In the genomic region with DNA sequence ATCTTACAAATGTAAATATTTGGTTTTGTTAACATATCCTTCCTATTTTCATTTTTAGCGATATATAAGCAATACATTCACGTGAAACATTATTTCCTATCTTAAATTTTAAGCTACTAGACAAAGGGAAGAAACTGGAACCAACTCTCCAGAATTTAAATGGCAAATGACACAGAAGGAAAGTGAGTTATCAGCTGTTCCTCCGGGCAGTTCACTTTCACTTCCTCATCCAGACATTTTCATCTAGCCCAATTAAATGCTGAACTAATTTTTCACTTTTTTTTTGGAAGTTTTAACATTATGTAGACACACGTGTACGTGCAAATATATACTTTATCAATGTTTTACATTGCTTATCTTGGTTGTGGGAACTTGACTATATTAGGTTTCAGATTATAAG, we compare ENCODE assay signal across 1 cellular context.
TF ChIP-seq lines count a peak whose summit lies in the region.

No MANE protein-coding gene starts in this region.

TF ChIP-seq in GM12878, 131 proteins besides CTCF, POLR2A, EP300 and RAD21 (continued from another document and continues in another):
- TF ChIP-seq HCFC1 (IDR thresholded peaks at IDR 0.05; ENCODE audit: low read length) = no peak
- TF ChIP-seq MEF2A (IDR thresholded peaks at IDR 0.05; ENCODE audit: insufficient read depth, low read depth, low read length) = 0 out of 2 replicates have a peak, but pooled peaks have one; percentile 10
- no peak for TF ChIP-seq ZNF24 (IDR thresholded peaks at IDR 0.05)
- no peak for TF ChIP-seq CBX5 (IDR thresholded peaks at IDR 0.05; ENCODE audit: low read depth)
- TF ChIP-seq, protein P1, sequence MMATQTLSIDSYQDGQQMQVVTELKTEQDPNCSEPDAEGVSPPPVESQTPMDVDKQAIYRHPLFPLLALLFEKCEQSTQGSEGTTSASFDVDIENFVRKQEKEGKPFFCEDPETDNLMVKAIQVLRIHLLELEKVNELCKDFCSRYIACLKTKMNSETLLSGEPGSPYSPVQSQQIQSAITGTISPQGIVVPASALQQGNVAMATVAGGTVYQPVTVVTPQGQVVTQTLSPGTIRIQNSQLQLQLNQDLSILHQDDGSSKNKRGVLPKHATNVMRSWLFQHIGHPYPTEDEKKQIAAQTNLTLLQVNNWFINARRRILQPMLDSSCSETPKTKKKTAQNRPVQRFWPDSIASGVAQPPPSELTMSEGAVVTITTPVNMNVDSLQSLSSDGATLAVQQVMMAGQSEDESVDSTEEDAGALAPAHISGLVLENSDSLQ (IDR thresholded peaks at IDR 0.05) = no peak
- no peak for TF ChIP-seq ESRRA (IDR thresholded peaks at IDR 0.05; ENCODE audit: low read length)
- no peak for TF ChIP-seq CBFB (IDR thresholded peaks at IDR 0.05; ENCODE audit: low read depth)
- TF ChIP-seq TBL1XR1 (IDR thresholded peaks at IDR 0.05; ENCODE audit: low read depth, low read length) = no peak
- TF ChIP-seq BMI1 (IDR thresholded peaks at IDR 0.05; ENCODE audit: borderline replicate concordance) = peak; percentile 51; the same call in 1 of the 2 replicates
- TF ChIP-seq, protein P2, sequence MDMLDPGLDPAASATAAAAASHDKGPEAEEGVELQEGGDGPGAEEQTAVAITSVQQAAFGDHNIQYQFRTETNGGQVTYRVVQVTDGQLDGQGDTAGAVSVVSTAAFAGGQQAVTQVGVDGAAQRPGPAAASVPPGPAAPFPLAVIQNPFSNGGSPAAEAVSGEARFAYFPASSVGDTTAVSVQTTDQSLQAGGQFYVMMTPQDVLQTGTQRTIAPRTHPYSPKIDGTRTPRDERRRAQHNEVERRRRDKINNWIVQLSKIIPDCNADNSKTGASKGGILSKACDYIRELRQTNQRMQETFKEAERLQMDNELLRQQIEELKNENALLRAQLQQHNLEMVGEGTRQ (IDR thresholded peaks at IDR 0.05; ENCODE audit: borderline replicate concordance, low read depth, low read length) = no peak
- TF ChIP-seq, protein P3, sequence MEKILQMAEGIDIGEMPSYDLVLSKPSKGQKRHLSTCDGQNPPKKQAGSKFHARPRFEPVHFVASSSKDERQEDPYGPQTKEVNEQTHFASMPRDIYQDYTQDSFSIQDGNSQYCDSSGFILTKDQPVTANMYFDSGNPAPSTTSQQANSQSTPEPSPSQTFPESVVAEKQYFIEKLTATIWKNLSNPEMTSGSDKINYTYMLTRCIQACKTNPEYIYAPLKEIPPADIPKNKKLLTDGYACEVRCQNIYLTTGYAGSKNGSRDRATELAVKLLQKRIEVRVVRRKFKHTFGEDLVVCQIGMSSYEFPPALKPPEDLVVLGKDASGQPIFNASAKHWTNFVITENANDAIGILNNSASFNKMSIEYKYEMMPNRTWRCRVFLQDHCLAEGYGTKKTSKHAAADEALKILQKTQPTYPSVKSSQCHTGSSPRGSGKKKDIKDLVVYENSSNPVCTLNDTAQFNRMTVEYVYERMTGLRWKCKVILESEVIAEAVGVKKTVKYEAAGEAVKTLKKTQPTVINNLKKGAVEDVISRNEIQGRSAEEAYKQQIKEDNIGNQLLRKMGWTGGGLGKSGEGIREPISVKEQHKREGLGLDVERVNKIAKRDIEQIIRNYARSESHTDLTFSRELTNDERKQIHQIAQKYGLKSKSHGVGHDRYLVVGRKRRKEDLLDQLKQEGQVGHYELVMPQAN (conservative IDR thresholded peaks at IDR 0.05) = 0 out of 2 replicates have a peak, but pooled peaks have one; percentile 23
- no peak for TF ChIP-seq RBBP5 (conservative IDR thresholded peaks at IDR 0.05)
- TF ChIP-seq RELA (IDR thresholded peaks at IDR 0.05; ENCODE audit: borderline replicate concordance, partially characterized antibody) = no peak
- peak; percentile 95 for TF ChIP-seq DPF2 (IDR thresholded peaks at IDR 0.05)
- no peak for TF ChIP-seq ATF7 (IDR thresholded peaks at IDR 0.05; ENCODE audit: low read depth)
- TF ChIP-seq, protein P4, sequence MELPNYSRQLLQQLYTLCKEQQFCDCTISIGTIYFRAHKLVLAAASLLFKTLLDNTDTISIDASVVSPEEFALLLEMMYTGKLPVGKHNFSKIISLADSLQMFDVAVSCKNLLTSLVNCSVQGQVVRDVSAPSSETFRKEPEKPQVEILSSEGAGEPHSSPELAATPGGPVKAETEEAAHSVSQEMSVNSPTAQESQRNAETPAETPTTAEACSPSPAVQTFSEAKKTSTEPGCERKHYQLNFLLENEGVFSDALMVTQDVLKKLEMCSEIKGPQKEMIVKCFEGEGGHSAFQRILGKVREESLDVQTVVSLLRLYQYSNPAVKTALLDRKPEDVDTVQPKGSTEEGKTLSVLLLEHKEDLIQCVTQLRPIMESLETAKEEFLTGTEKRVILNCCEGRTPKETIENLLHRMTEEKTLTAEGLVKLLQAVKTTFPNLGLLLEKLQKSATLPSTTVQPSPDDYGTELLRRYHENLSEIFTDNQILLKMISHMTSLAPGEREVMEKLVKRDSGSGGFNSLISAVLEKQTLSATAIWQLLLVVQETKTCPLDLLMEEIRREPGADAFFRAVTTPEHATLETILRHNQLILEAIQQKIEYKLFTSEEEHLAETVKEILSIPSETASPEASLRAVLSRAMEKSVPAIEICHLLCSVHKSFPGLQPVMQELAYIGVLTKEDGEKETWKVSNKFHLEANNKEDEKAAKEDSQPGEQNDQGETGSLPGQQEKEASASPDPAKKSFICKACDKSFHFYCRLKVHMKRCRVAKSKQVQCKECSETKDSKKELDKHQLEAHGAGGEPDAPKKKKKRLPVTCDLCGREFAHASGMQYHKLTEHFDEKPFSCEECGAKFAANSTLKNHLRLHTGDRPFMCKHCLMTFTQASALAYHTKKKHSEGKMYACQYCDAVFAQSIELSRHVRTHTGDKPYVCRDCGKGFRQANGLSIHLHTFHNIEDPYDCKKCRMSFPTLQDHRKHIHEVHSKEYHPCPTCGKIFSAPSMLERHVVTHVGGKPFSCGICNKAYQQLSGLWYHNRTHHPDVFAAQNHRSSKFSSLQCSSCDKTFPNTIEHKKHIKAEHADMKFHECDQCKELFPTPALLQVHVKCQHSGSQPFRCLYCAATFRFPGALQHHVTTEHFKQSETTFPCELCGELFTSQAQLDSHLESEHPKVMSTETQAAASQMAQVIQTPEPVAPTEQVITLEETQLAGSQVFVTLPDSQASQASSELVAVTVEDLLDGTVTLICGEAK (IDR thresholded peaks at IDR 0.05; ENCODE audit: borderline replicate concordance) = no peak
- 0 out of 2 replicates have a peak, but pooled peaks have one; percentile 22 for TF ChIP-seq GABPA (IDR thresholded peaks at IDR 0.05; ENCODE audit: low read depth)
- peak; percentile 94 for TF ChIP-seq BCL11A (IDR thresholded peaks at IDR 0.05; ENCODE audit: low read depth, low read length)
- TF ChIP-seq, protein P5, sequence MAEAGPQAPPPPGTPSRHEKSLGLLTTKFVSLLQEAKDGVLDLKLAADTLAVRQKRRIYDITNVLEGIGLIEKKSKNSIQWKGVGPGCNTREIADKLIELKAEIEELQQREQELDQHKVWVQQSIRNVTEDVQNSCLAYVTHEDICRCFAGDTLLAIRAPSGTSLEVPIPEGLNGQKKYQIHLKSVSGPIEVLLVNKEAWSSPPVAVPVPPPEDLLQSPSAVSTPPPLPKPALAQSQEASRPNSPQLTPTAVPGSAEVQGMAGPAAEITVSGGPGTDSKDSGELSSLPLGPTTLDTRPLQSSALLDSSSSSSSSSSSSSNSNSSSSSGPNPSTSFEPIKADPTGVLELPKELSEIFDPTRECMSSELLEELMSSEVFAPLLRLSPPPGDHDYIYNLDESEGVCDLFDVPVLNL (IDR thresholded peaks at IDR 0.05; ENCODE audit: low read depth, low read length) = no peak
- peak; percentile 88 to 91 for TF ChIP-seq IKZF2 (IDR thresholded peaks at IDR 0.05)
- TF ChIP-seq IKZF1 (conservative IDR thresholded peaks at IDR 0.05) = peak; percentile 83
- TF ChIP-seq, protein P6, sequence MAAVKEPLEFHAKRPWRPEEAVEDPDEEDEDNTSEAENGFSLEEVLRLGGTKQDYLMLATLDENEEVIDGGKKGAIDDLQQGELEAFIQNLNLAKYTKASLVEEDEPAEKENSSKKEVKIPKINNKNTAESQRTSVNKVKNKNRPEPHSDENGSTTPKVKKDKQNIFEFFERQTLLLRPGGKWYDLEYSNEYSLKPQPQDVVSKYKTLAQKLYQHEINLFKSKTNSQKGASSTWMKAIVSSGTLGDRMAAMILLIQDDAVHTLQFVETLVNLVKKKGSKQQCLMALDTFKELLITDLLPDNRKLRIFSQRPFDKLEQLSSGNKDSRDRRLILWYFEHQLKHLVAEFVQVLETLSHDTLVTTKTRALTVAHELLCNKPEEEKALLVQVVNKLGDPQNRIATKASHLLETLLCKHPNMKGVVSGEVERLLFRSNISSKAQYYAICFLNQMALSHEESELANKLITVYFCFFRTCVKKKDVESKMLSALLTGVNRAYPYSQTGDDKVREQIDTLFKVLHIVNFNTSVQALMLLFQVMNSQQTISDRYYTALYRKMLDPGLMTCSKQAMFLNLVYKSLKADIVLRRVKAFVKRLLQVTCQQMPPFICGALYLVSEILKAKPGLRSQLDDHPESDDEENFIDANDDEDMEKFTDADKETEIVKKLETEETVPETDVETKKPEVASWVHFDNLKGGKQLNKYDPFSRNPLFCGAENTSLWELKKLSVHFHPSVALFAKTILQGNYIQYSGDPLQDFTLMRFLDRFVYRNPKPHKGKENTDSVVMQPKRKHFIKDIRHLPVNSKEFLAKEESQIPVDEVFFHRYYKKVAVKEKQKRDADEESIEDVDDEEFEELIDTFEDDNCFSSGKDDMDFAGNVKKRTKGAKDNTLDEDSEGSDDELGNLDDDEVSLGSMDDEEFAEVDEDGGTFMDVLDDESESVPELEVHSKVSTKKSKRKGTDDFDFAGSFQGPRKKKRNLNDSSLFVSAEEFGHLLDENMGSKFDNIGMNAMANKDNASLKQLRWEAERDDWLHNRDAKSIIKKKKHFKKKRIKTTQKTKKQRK (IDR thresholded peaks at IDR 0.05; ENCODE audit: low read depth, low read length) = no peak
- TF ChIP-seq, protein P7, sequence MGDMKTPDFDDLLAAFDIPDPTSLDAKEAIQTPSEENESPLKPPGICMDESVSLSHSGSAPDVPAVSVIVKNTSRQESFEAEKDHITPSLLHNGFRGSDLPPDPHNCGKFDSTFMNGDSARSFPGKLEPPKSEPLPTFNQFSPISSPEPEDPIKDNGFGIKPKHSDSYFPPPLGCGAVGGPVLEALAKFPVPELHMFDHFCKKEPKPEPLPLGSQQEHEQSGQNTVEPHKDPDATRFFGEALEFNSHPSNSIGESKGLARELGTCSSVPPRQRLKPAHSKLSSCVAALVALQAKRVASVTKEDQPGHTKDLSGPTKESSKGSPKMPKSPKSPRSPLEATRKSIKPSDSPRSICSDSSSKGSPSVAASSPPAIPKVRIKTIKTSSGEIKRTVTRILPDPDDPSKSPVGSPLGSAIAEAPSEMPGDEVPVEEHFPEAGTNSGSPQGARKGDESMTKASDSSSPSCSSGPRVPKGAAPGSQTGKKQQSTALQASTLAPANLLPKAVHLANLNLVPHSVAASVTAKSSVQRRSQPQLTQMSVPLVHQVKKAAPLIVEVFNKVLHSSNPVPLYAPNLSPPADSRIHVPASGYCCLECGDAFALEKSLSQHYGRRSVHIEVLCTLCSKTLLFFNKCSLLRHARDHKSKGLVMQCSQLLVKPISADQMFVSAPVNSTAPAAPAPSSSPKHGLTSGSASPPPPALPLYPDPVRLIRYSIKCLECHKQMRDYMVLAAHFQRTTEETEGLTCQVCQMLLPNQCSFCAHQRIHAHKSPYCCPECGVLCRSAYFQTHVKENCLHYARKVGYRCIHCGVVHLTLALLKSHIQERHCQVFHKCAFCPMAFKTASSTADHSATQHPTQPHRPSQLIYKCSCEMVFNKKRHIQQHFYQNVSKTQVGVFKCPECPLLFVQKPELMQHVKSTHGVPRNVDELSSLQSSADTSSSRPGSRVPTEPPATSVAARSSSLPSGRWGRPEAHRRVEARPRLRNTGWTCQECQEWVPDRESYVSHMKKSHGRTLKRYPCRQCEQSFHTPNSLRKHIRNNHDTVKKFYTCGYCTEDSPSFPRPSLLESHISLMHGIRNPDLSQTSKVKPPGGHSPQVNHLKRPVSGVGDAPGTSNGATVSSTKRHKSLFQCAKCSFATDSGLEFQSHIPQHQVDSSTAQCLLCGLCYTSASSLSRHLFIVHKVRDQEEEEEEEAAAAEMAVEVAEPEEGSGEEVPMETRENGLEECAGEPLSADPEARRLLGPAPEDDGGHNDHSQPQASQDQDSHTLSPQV (IDR thresholded peaks at IDR 0.05) = no peak
- TF ChIP-seq SRF (IDR thresholded peaks at IDR 0.05; ENCODE audit: low read depth in 2 of 2, low read length in 2 of 2) = 0 out of 4 replicates have a peak, but pooled peaks of 1 of the 2 experiments have one; percentile 32
- TF ChIP-seq NR2C2 (IDR thresholded peaks at IDR 0.05; ENCODE audit: borderline replicate concordance, control insufficient read depth, insufficient read length, low read depth) = no peak
- TF ChIP-seq SIN3A (IDR thresholded peaks at IDR 0.05; ENCODE audit: low read depth, low read length) = no peak
- TF ChIP-seq, protein P8, sequence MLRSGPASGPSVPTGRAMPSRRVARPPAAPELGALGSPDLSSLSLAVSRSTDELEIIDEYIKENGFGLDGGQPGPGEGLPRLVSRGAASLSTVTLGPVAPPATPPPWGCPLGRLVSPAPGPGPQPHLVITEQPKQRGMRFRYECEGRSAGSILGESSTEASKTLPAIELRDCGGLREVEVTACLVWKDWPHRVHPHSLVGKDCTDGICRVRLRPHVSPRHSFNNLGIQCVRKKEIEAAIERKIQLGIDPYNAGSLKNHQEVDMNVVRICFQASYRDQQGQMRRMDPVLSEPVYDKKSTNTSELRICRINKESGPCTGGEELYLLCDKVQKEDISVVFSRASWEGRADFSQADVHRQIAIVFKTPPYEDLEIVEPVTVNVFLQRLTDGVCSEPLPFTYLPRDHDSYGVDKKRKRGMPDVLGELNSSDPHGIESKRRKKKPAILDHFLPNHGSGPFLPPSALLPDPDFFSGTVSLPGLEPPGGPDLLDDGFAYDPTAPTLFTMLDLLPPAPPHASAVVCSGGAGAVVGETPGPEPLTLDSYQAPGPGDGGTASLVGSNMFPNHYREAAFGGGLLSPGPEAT (IDR thresholded peaks at IDR 0.05; ENCODE audit: low read depth) = peak; percentile 62; the same call in 1 of the 2 replicates
- TF ChIP-seq JUND (IDR thresholded peaks at IDR 0.05; ENCODE audit: low read depth, low read length) = peak; percentile 57; the same call in 1 of the 2 replicates
- no peak for TF ChIP-seq HDAC2 (IDR thresholded peaks at IDR 0.05)
- TF ChIP-seq FOXK2 (IDR thresholded peaks at IDR 0.05) = no peak
- TF ChIP-seq, protein P9, sequence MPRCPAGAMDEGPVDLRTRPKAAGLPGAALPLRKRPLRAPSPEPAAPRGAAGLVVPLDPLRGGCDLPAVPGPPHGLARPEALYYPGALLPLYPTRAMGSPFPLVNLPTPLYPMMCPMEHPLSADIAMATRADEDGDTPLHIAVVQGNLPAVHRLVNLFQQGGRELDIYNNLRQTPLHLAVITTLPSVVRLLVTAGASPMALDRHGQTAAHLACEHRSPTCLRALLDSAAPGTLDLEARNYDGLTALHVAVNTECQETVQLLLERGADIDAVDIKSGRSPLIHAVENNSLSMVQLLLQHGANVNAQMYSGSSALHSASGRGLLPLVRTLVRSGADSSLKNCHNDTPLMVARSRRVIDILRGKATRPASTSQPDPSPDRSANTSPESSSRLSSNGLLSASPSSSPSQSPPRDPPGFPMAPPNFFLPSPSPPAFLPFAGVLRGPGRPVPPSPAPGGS (IDR thresholded peaks at IDR 0.05; ENCODE audit: borderline replicate concordance, insufficient read depth, low read depth, low read length, poor library complexity, severe bottlenecking) = no peak
- no peak for TF ChIP-seq CHD1 (IDR thresholded peaks at IDR 0.05; ENCODE audit: low read depth, low read length)
- no peak for TF ChIP-seq SUZ12 (IDR thresholded peaks at IDR 0.05; ENCODE audit: unreplicated experiment)
- TF ChIP-seq HDGF (IDR thresholded peaks at IDR 0.05) = no peak
